ENCODE assay signal across 8 cellular contexts in the genomic region with DNA sequence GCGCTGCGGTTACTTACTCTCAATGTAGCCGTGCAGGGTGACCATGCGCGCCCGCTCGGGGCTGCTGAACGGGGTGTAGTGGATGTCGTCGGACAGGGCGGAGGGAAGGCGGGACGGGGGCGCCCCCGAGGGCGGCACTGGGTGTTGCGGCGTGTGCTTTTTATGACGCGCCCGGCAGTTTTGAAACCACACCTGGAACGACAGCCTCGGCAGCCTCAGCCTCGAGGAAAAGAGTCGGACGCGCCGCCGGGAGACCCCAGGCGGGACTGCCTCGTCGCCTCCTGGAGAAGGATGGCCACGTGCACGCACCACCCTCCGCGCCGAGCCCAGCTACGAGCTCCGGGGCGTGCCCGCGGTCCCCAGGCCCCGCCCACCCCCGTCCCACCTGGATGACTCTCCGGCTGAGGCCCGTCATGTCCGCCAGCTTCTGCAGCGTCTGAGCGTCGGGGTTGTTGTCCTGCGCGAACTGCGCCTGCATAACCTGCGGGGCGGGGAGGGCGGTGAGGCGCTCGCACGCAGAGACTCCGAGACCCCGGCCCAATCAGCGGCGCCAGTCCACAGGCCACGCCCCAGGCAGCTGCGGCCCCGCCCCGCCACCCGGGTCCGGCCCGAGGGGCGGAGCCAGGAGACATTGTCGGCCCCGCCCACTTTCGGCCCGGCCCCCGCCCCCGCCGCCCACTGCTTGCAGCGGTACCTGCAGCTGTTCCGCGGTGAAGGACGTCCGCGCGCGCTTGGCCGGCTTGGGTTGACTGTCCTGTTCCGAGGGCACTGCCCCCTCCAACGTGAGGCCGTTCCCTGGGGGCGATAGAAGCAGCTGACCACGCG. TPM values are rescaled to one million over a fixed set of nuclear protein-coding genes. Genes with fewer than 3 reads are reported as not detected.
A peak's percentile ranks its signal among the peaks of the same experiment; 100 is the strongest.
DNase-seq lines count a peak whose midpoint lies in the region; ATAC-seq, FAIRE-seq and TF ChIP-seq lines count a peak whose summit lies in the region.

No MANE protein-coding gene starts in this region.

- peaks cover 14% of the 10 kb centered on the region for H3K4me1 Mint-ChIP-seq in activated naive CD4-positive, alpha-beta T cell treated with anti-CD3 and anti-CD28 coated beads for 36 hours (ENCODE audit: low read depth)

- no peaks in the 10 kb centered on the region for H3K9me3 ChIP-seq in OCI-LY7 (ENCODE audit: low read length)

- peak; percentile 51 for FAIRE-seq in HTR-8/SVneo (lab: Jason Lieb, UNC)

- no TSS peak for BruUV-seq in OCI-LY7 (replicated peaks; lab: Mats Ljungman, UMichigan)

- intact Hi-C loops in OCI-LY7 (cut with micrococcal nuclease; ENCODE audit: unreplicated experiment) = no loop called here
- intact Hi-C loops in activated naive CD4-positive, alpha-beta T cell treated with anti-CD3 and anti-CD28 coated beads for 36 hours (cut with micrococcal nuclease) = no loop called here

- H3K27me3 Mint-ChIP-seq in activated naive CD4-positive, alpha-beta T cell treated with anti-CD3 and anti-CD28 coated beads for 36 hours (ENCODE audit: low read depth) = peaks cover 67% of the 10 kb centered on the region

- H4K20me1 ChIP-seq in OCI-LY7 (ENCODE audit: insufficient read depth, low read length) = no peaks in the 10 kb centered on the region

- no peak overlapping the region for H3K27ac Mint-ChIP-seq in activated naive CD4-positive, alpha-beta T cell treated with anti-CD3 and anti-CD28 coated beads for 36 hours

- peaks cover 4% of the 10 kb centered on the region for H3K4me1 ChIP-seq in OCI-LY7 (ENCODE audit: insufficient read depth, low read length, poor library complexity, severe bottlenecking)

- H3K4me3 ChIP-seq in GM12865 (ENCODE audit: low read depth, low read length) (no peak overlapping the region), OCI-LY7 (ENCODE audit: low read depth, low read length, poor library complexity, severe bottlenecking) (peak overlapping the region; percentile 48)

- no peaks in the 10 kb centered on the region for H3K9me2 ChIP-seq in OCI-LY7 (ENCODE audit: insufficient read depth, low read length)

- no peak for TF ChIP-seq CTCF in GM12865 (IDR thresholded peaks at IDR 0.05; ENCODE audit: insufficient read depth, low read depth, low read length, missing control alignments)
- TF ChIP-seq CTCF in OCI-LY7 (conservative IDR thresholded peaks at IDR 0.05; ENCODE audit: low read length) = no peak

- DNase-seq in GM12865 (ENCODE audit: low read depth) (peak; percentile 17), HTR-8/SVneo (ENCODE audit: insufficient read length, low spot score) (peak; percentile 73), OCI-LY7 (ENCODE audit: low spot score) (peak; percentile 72), iPS DF 19.7 (ENCODE audit: low read depth, low spot score) (peak; percentile 80), SIG-M5 (lab: John Stamatoyannopoulos, UW) (no peak)
- DNase-seq in activated naive CD4-positive, alpha-beta T cell treated with anti-CD3 and anti-CD28 coated beads for 36 hours = peak; percentile 64
- peak; percentile 46 for DNase-seq in stimulated activated CD4-positive, alpha-beta T cell treated with anti-CD3 and anti-CD28 coated beads, Interleukin-12 subunit alpha, Interleukin-12 subunit beta, amount 100 ng/mL, for 4 hours

- no peak overlapping the region for H3K27ac ChIP-seq in OCI-LY7 (ENCODE audit: low read depth, low read length, poor library complexity, severe bottlenecking)

- no peaks in the 10 kb centered on the region for H3K36me3 Mint-ChIP-seq in activated naive CD4-positive, alpha-beta T cell treated with anti-CD3 and anti-CD28 coated beads for 36 hours (ENCODE audit: low read depth)

- H2AFZ ChIP-seq in OCI-LY7 (ENCODE audit: low read length) = peak overlapping the region; percentile 3; the same call in 1 of the 2 replicates

- no peaks in the 10 kb centered on the region for H3K36me3 ChIP-seq in OCI-LY7 (ENCODE audit: insufficient read depth, low read length)

- H3K4me2 ChIP-seq in OCI-LY7 (ENCODE audit: low read length) = peak overlapping the region; percentile 45

- POLR2A ChIA-PET in OCI-LY7 (lab: Charles Lee) = interaction anchor here (0.6 kb wide), 1 partner anchor 834 kb away, joined by 5 read pairs; no protein-coding TSS in a partner anchor

- no peak for ATAC-seq in GM18861 (IDR thresholded peaks at IDR 0.05; ENCODE audit: unreplicated experiment)

- CTCF ChIA-PET in OCI-LY7 (lab: Charles Lee; ENCODE audit: unreplicated experiment) = no interaction called here
- CTCF ChIA-PET in activated naive CD4-positive, alpha-beta T cell treated with anti-CD3 and anti-CD28 coated beads for 36 hours (lab: Charles Lee) = no interaction called here

- H3K9me3 Mint-ChIP-seq in activated naive CD4-positive, alpha-beta T cell treated with anti-CD3 and anti-CD28 coated beads for 36 hours = no peaks in the 10 kb centered on the region

- peak overlapping the region; percentile 60 for H3K4me3 Mint-ChIP-seq in activated naive CD4-positive, alpha-beta T cell treated with anti-CD3 and anti-CD28 coated beads for 36 hours

- no peaks in the 10 kb centered on the region for H3K79me2 ChIP-seq in OCI-LY7 (ENCODE audit: insufficient read depth, low read depth, low read length)

RNA-seq across cellular contexts. Expression of a gene that starts 15.0 kb away (rescaled TPM):
- total RNA-seq in OCI-LY7 (2014; rRNA removed; shearing (Covaris generic)) = not detected in 2 replicates
- not detected in 2 replicates for total RNA-seq in OCI-LY7 (2022)
- under 1 TPM in 1 of 2 experiments, not detected in 1; 0.10 TPM for total RNA-seq in activated naive CD4-positive, alpha-beta T cell treated with anti-CD3 and anti-CD28 coated beads for 36 hours

RNA-seq across cellular contexts. Expression of a gene that starts 50.8 kb away (rescaled TPM):
- total RNA-seq in OCI-LY7 (2014; rRNA removed; shearing (Covaris generic)) = 7.2 and 8.3 TPM in 2 replicates
- 21.1 and 22.2 TPM in 2 replicates for total RNA-seq in OCI-LY7 (2022)
- total RNA-seq in activated naive CD4-positive, alpha-beta T cell treated with anti-CD3 and anti-CD28 coated beads for 36 hours = 10 to 100 TPM; 25.8 to 25.9 TPM

RNA-seq across cellular contexts. Expression of a gene that starts 50.9 kb away (rescaled TPM):
- total RNA-seq in OCI-LY7 (2014; rRNA removed; shearing (Covaris generic)) = 38.7 and 46.1 TPM in 2 replicates
- total RNA-seq in OCI-LY7 (2022) = 48.2 and 53.2 TPM in 2 replicates
- 10 to 100 TPM; 51.0 TPM for total RNA-seq in activated naive CD4-positive, alpha-beta T cell treated with anti-CD3 and anti-CD28 coated beads for 36 hours

RNA-seq across cellular contexts. Expression of a gene that starts 54.1 kb away (rescaled TPM):
- not detected in 2 replicates for total RNA-seq in OCI-LY7 (2014; rRNA removed; shearing (Covaris generic))
- not detected in 2 replicates for total RNA-seq in OCI-LY7 (2022)
- not detected for total RNA-seq in activated naive CD4-positive, alpha-beta T cell treated with anti-CD3 and anti-CD28 coated beads for 36 hours

RNA-seq across cellular contexts. Expression of a gene that starts 54.2 kb away (rescaled TPM):
- 24.2 and 29.7 TPM in 2 replicates for total RNA-seq in OCI-LY7 (2014; rRNA removed; shearing (Covaris generic))
- total RNA-seq in OCI-LY7 (2022) = 51.0 and 53.6 TPM in 2 replicates
- 10 to 100 TPM; 45.5 to 47.9 TPM for total RNA-seq in activated naive CD4-positive, alpha-beta T cell treated with anti-CD3 and anti-CD28 coated beads for 36 hours
